ENCODE assay signal across 28 cellular contexts in genomic region chr5:158807-159447, GRCh38. TPM values are rescaled to one million over a fixed set of nuclear protein-coding genes. Genes with fewer than 3 reads are reported as not detected.
DNase-seq lines count a peak whose midpoint lies in the region; ATAC-seq and TF ChIP-seq lines count a peak whose summit lies in the region.
"Had no signal": no experiment of that assay in that cellular context is flagged by ENCODE, and none has a peak within 500 bp of the region (broad histone marks: within the 10 kb centered on the region; RNA-seq: fewer than 3 reads in every experiment).

No MANE protein-coding gene starts in this region.

- H3K36me3 ChIP-seq in BLaER1 (peaks cover 87% of the 10 kb centered on the region), GM23338 (ENCODE audit: insufficient read depth) (peaks cover 9% of the 10 kb centered on the region; the same call in 1 of the 2 replicates), neural progenitor cell (peaks cover 3% of the 10 kb centered on the region)
- H3K36me3 ChIP-seq: heart left ventricle, right lobe of liver had no signal

- H3K36me3 Mint-ChIP-seq in GM23338 (ENCODE audit: low read depth): peaks cover 73% of the 10 kb centered on the region
- peaks cover 59% of the 10 kb centered on the region for H3K36me3 Mint-ChIP-seq in WTC11
- H3K36me3 Mint-ChIP-seq in neural progenitor cell: peaks cover 34% of the 10 kb centered on the region
- H3K36me3 Mint-ChIP-seq: CD8-positive, alpha-beta T cell; naive thymus-derived CD8-positive, alpha-beta T cell had no signal

- H3K9ac ChIP-seq in BLaER1: peak overlapping the region; percentile 51; the same call in 1 of the 2 replicates
- H3K9ac ChIP-seq in neural progenitor cell: no peak overlapping the region
- H3K9ac ChIP-seq: parathyroid adenoma had no signal

- H3F3A ChIP-seq in GM23338 (replicated peaks; ENCODE audit: low read depth) (peaks cover 7% of the 10 kb centered on the region; the same call in 1 of the 2 replicates), neural progenitor cell (ENCODE audit: low read depth) (peaks cover 10% of the 10 kb centered on the region)

- peak overlapping the region; percentile 85; the same call in 1 of the 2 replicates for H3K27ac ChIP-seq in BLaER1
- H3K27ac ChIP-seq in GM23338 (ENCODE audit: low read depth): 0 out of 2 replicates have a peak overlapping the region, but pooled peaks have one; percentile 19
- H3K27ac ChIP-seq in neural progenitor cell: peak overlapping the region; percentile 46
- H3K27ac ChIP-seq: dorsolateral prefrontal cortex, heart left ventricle, parathyroid adenoma, right lobe of liver, RWPE1 had no signal

- H3K27ac Mint-ChIP-seq in GM23338 (peak overlapping the region; percentile 42; the same call in 1 of the 2 replicates), WTC11 (peak overlapping the region; percentile 90), neural progenitor cell (peak overlapping the region; percentile 78)
- H3K27ac Mint-ChIP-seq: activated B cell treated with CpG ODN at 0.5 μM for 24 hours; activated CD4-positive, alpha-beta memory T cell treated with anti-CD3 and anti-CD28 coated beads, Interleukin-2, amount 10 ng/mL, durations not matched to agents 7 days and 5 days; activated naive CD4-positive, alpha-beta T cell treated with anti-CD3 and anti-CD28 coated beads for 36 hours; activated T-cell treated with anti-CD3 and anti-CD28 coated beads, Interleukin-2, amount 50 U/mL, for 24 hours; CD8-positive, alpha-beta T cell had no signal

- no peak for DNase-seq in GM23338 (ENCODE audit: low spot score)
- no peak for DNase-seq in WTC11 (ENCODE audit: low spot score)
- no peak for DNase-seq in neural progenitor cell (ENCODE audit: low spot score)
- DNase-seq in erythroblast (lab: John Stamatoyannopoulos, UW): no peak
- no peak for DNase-seq in NCI-H1436 treated with DMSO at 0.1 percent for 48 hours (lab: John Stamatoyannopoulos, UW)
- DNase-seq: activated B cell treated with CpG ODN at 0.5 μM for 24 hours; activated CD4-positive, alpha-beta memory T cell treated with anti-CD3 and anti-CD28 coated beads, Interleukin-2, amount 10 ng/mL, durations not matched to agents 7 days and 5 days; activated naive CD4-positive, alpha-beta T cell treated with anti-CD3 and anti-CD28 coated beads for 36 hours; activated T-cell treated with anti-CD3 and anti-CD28 coated beads, Interleukin-2, amount 50 U/mL, for 24 hours; amygdala; caudate nucleus; DMS153; dorsolateral prefrontal cortex; naive thymus-derived CD8-positive, alpha-beta T cell; NCI-H1092 treated with DMSO at 0.1 percent for 48 hours; NCI-H2171; NCI-H526; T-helper 9 cell had no signal

- peaks cover 15% of the 10 kb centered on the region for H3K27me3 Mint-ChIP-seq in GM23338 (ENCODE audit: insufficient read depth, low read depth, poor library complexity)
- no peaks in the 10 kb centered on the region for H3K27me3 Mint-ChIP-seq in WTC11 (ENCODE audit: low read depth)
- H3K27me3 Mint-ChIP-seq in neural progenitor cell (ENCODE audit: insufficient read depth, low read depth): peaks cover 8% of the 10 kb centered on the region
- H3K27me3 Mint-ChIP-seq: activated CD4-positive, alpha-beta memory T cell treated with anti-CD3 and anti-CD28 coated beads, Interleukin-2, amount 10 ng/mL, durations not matched to agents 7 days and 5 days had no signal

- CTCF ChIA-PET in WTC11 (lab: Charles Lee): interaction anchor here (0.9 kb wide), 1 partner anchor 10 kb away, joined by 3 read pairs; no protein-coding TSS in a partner anchor

- H3K27me3 ChIP-seq in BLaER1: no peaks in the 10 kb centered on the region
- H3K27me3 ChIP-seq in GM23338 (ENCODE audit: insufficient read depth): no peaks in the 10 kb centered on the region
- H3K27me3 ChIP-seq in neural progenitor cell: no peaks in the 10 kb centered on the region
- H3K27me3 ChIP-seq: right lobe of liver had no signal

- no peak overlapping the region for H2AFZ ChIP-seq in GM23338
- no peak overlapping the region for H2AFZ ChIP-seq in neural progenitor cell (replicated peaks)
- H2AFZ ChIP-seq: parathyroid adenoma had no signal

- TF ChIP-seq CTCF in GM23338 (conservative IDR thresholded peaks at IDR 0.05; ENCODE audit: low read depth in 2 of 2) (no peak), WTC11 (IDR thresholded peaks at IDR 0.05) (no peak), neural progenitor cell (IDR thresholded peaks at IDR 0.05) (no peak)

- H4K20me1 ChIP-seq in BLaER1 (peaks cover 21% of the 10 kb centered on the region), GM23338 (replicated peaks; ENCODE audit: insufficient read depth) (peaks cover 6% of the 10 kb centered on the region), neural progenitor cell (ENCODE audit: low read depth) (no peaks in the 10 kb centered on the region)

- peaks cover 100% of the 10 kb centered on the region for H3K4me1 ChIP-seq in BLaER1
- no peaks in the 10 kb centered on the region for H3K4me1 ChIP-seq in GM23338 (ENCODE audit: insufficient read depth)
- peaks cover 2% of the 10 kb centered on the region for H3K4me1 ChIP-seq in neural progenitor cell
- H3K4me1 ChIP-seq: heart left ventricle, parathyroid adenoma, right lobe of liver had no signal

- peaks cover 18% of the 10 kb centered on the region for H3K4me1 Mint-ChIP-seq in GM23338
- peaks cover 13% of the 10 kb centered on the region for H3K4me1 Mint-ChIP-seq in WTC11
- H3K4me1 Mint-ChIP-seq in neural progenitor cell: peaks cover 20% of the 10 kb centered on the region
- H3K4me1 Mint-ChIP-seq: activated B cell treated with CpG ODN at 0.5 μM for 24 hours; activated CD4-positive, alpha-beta memory T cell treated with anti-CD3 and anti-CD28 coated beads, Interleukin-2, amount 10 ng/mL, durations not matched to agents 7 days and 5 days had no signal

- no peaks in the 10 kb centered on the region for H3K79me2 ChIP-seq in GM23338 (replicated peaks; ENCODE audit: insufficient read depth)
- no peaks in the 10 kb centered on the region for H3K79me2 ChIP-seq in neural progenitor cell (ENCODE audit: low read depth)
- H3K79me2 ChIP-seq: parathyroid adenoma had no signal

- no peak overlapping the region for H3K4me3 Mint-ChIP-seq in GM23338
- no peak overlapping the region for H3K4me3 Mint-ChIP-seq in WTC11
- H3K4me3 Mint-ChIP-seq in neural progenitor cell: no peak overlapping the region
- H3K4me3 Mint-ChIP-seq: activated B cell treated with CpG ODN at 0.5 μM for 24 hours; activated CD4-positive, alpha-beta memory T cell treated with anti-CD3 and anti-CD28 coated beads, Interleukin-2, amount 10 ng/mL, durations not matched to agents 7 days and 5 days; activated naive CD4-positive, alpha-beta T cell treated with anti-CD3 and anti-CD28 coated beads for 36 hours; activated T-cell treated with anti-CD3 and anti-CD28 coated beads, Interleukin-2, amount 50 U/mL, for 24 hours; CD8-positive, alpha-beta T cell; naive thymus-derived CD8-positive, alpha-beta T cell had no signal

- H3K9me3 Mint-ChIP-seq in GM23338 (peaks cover 5% of the 10 kb centered on the region), WTC11 (peaks cover 2% of the 10 kb centered on the region), neural progenitor cell (peaks cover 2% of the 10 kb centered on the region)
- H3K9me3 Mint-ChIP-seq: activated B cell treated with CpG ODN at 0.5 μM for 24 hours; activated CD4-positive, alpha-beta memory T cell treated with anti-CD3 and anti-CD28 coated beads, Interleukin-2, amount 10 ng/mL, durations not matched to agents 7 days and 5 days; activated naive CD4-positive, alpha-beta T cell treated with anti-CD3 and anti-CD28 coated beads for 36 hours; activated T-cell treated with anti-CD3 and anti-CD28 coated beads, Interleukin-2, amount 50 U/mL, for 24 hours; CD8-positive, alpha-beta T cell; naive thymus-derived CD8-positive, alpha-beta T cell had no signal

- H3K4me3 ChIP-seq in BLaER1 (no peak overlapping the region; the same call in 1 of the 2 replicates), GM23338 (no peak overlapping the region), neural progenitor cell (no peak overlapping the region)
- H3K4me3 ChIP-seq: dorsolateral prefrontal cortex, heart left ventricle, right lobe of liver had no signal

- H3K9me2 ChIP-seq in GM23338 (ENCODE audit: insufficient read depth): no peaks in the 10 kb centered on the region

- peak; percentile 18 for ATAC-seq in GM23338
- no peak for ATAC-seq in WTC11
- no peak for ATAC-seq in GM18498 (IDR thresholded peaks at IDR 0.05; ENCODE audit: unreplicated experiment)
- ATAC-seq: CD8-positive, alpha-beta T cell; HCT116; heart left ventricle; naive thymus-derived CD8-positive, alpha-beta T cell; right lobe of liver had no signal

- peak overlapping the region; percentile 82 for H3K4me2 ChIP-seq in BLaER1
- no peak overlapping the region for H3K4me2 ChIP-seq in GM23338
- no peak overlapping the region for H3K4me2 ChIP-seq in neural progenitor cell

- TF ChIP-seq POLR2A in erythroblast (IDR thresholded peaks at IDR 0.05; ENCODE audit: low read length): no peak

- H3K9me3 ChIP-seq in BLaER1: peaks cover 1% of the 10 kb centered on the region; the same call in 1 of the 2 replicates
- H3K9me3 ChIP-seq in neural progenitor cell (ENCODE audit: low read depth): no peaks in the 10 kb centered on the region
- H3K9me3 ChIP-seq: heart left ventricle, right lobe of liver had no signal

- POLR2A ChIA-PET in WTC11 (lab: Charles Lee): no interaction called here

TF ChIP-seq in GM23338, 12 proteins besides CTCF, POLR2A, EP300 and RAD21 (continues in another document):
- TF ChIP-seq CREB1 (CRISPR knock-in tag; IDR thresholded peaks at IDR 0.05; ENCODE audit: low read depth) (no peak), STAT1 (IDR thresholded peaks at IDR 0.05; ENCODE audit: unreplicated experiment) (no peak)

TF ChIP-seq in WTC11, 78 proteins besides CTCF, POLR2A, EP300 and RAD21 (continues in another document):
- no peak for TF ChIP-seq NR3C1 (CRISPR knock-in tag; conservative IDR thresholded peaks at IDR 0.05; ENCODE audit: low read depth)

RNA-seq across cellular contexts. Expression of gene LRRC14B, which starts 32.4 kb away (rescaled TPM):
- not detected in 2 replicates for total RNA-seq in GM23338 (2014; rRNA removed; shearing (Covaris generic))
- polyA plus RNA-seq in GM23338 (2016; fragmentation: Nextera tagmentation; extraction: Ambion mirVana): not detected in 2 replicates
- total RNA-seq in WTC11 (2021) (0.11 TPM in 1 of 3 replicates, not detected in the others), neural progenitor cell (ENCODE audit: low replicate concordance) (not detected in 2 replicates)
- total RNA-seq: activated B cell treated with CpG ODN at 0.5 μM for 24 hours; activated CD4-positive, alpha-beta memory T cell treated with anti-CD3 and anti-CD28 coated beads, Interleukin-2, amount 10 ng/mL, durations not matched to agents 7 days and 5 days; activated naive CD4-positive, alpha-beta T cell treated with anti-CD3 and anti-CD28 coated beads for 36 hours; CD8-positive, alpha-beta T cell; G401; naive thymus-derived CD8-positive, alpha-beta T cell; right lobe of liver; ureter had no signal

RNA-seq across cellular contexts. Expression of gene CCDC127, which starts 59.0 kb away (rescaled TPM):
- 4.2 and 6.0 TPM in 2 replicates for total RNA-seq in GM23338 (2014; rRNA removed; shearing (Covaris generic))
- polyA plus RNA-seq in GM23338 (2016; fragmentation: Nextera tagmentation; extraction: Ambion mirVana): 7.2 and 7.3 TPM in 2 replicates
- total RNA-seq in WTC11 (2021) (5.3 to 8.4 TPM (median 6.3 TPM) in 3 replicates), neural progenitor cell (ENCODE audit: low replicate concordance) (7.0 TPM in 2 replicates)

RNA-seq across cellular contexts. Expression of gene SDHA, which starts 59.2 kb away (rescaled TPM):
- total RNA-seq in GM23338 (2014; rRNA removed; shearing (Covaris generic)): 62.2 and 71.3 TPM in 2 replicates
- polyA plus RNA-seq in GM23338 (2016; fragmentation: Nextera tagmentation; extraction: Ambion mirVana): 69.3 and 70.6 TPM in 2 replicates
- total RNA-seq in WTC11 (2021) (135 to 145 TPM (median 137 TPM) in 3 replicates), neural progenitor cell (ENCODE audit: low replicate concordance) (47.1 and 48.5 TPM in 2 replicates)

Comparison
In these comparisons a context has a peak if more than half of its experiments do, and no peak if none do; other contexts are left out.
1. H3K27ac ChIP-seq: peak in every context shown above with its lines; median percentile 85 in BLaER1; 46 in neural progenitor cell; 19 in GM23338.